In the genomic region with DNA sequence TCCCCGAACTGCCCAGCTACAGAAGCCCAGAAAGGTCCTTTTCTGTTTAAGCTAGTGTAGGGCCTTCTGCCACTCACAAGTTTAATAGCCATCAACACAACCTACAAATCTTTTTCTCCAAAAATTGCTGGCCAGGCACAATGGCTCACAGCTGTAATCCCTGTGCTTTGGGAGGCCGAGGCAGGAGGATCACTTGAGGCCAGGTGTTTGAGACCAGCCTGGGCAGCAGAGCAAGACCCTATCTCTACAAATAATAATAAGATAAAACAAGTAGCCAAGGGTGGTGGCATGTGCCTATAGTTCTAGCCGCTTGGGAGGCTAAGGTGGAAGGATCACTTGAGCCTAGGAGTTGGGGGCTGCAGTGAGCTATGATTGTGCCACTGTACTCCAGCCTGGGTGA, we compare ENCODE assay signal across 16 cellular contexts.
A peak's percentile ranks its signal among the peaks of the same experiment; 100 is the strongest.
DNase-seq lines count a peak whose midpoint lies in the region; ATAC-seq and TF ChIP-seq lines count a peak whose summit lies in the region.
"Had no signal": no experiment of that assay in that cellular context is flagged by ENCODE, and none has a peak within 500 bp of the region (broad histone marks: within the 10 kb centered on the region; RNA-seq: fewer than 3 reads in every experiment).

No MANE protein-coding gene starts in this region.

- H3K9me3 ChIP-seq in SJSA1 (replicated peaks) (no peaks in the 10 kb centered on the region), hepatocyte (ENCODE audit: low read depth) (no peaks in the 10 kb centered on the region), neural progenitor cell (ENCODE audit: low read depth) (no peaks in the 10 kb centered on the region), right lobe of liver (no peaks in the 10 kb centered on the region)

- TF ChIP-seq CTCF in GM23338 (conservative IDR thresholded peaks at IDR 0.05; ENCODE audit: low read depth in 2 of 2): no peak
- TF ChIP-seq CTCF in hepatocyte (IDR thresholded peaks at IDR 0.05; ENCODE audit: poor library complexity): no peak
- TF ChIP-seq CTCF in neural progenitor cell (IDR thresholded peaks at IDR 0.05): no peak
- TF ChIP-seq CTCF in right lobe of liver (IDR thresholded peaks at IDR 0.05): no peak

- H3K27ac Mint-ChIP-seq in GM23338 (no peak overlapping the region), neural progenitor cell (no peak overlapping the region)
- H3K27ac Mint-ChIP-seq: CD8-positive, alpha-beta memory T cell had no signal

- H3K27ac ChIP-seq in GM23338 (ENCODE audit: low read depth): no peak overlapping the region
- peak overlapping the region; percentile 91 for H3K27ac ChIP-seq in SJSA1
- H3K27ac ChIP-seq in hepatocyte: peak overlapping the region; percentile 96
- no peak overlapping the region for H3K27ac ChIP-seq in neural progenitor cell
- H3K27ac ChIP-seq in right lobe of liver: no peak overlapping the region
- H3K27ac ChIP-seq: BLaER1, HL-60 had no signal

- H3K4me3 Mint-ChIP-seq in GM23338: no peak overlapping the region
- no peak overlapping the region for H3K4me3 Mint-ChIP-seq in neural progenitor cell
- H3K4me3 Mint-ChIP-seq: CD8-positive, alpha-beta memory T cell had no signal

- H3K27me3 ChIP-seq in GM23338 (ENCODE audit: insufficient read depth) (no peaks in the 10 kb centered on the region), SJSA1 (replicated peaks) (no peaks in the 10 kb centered on the region), hepatocyte (no peaks in the 10 kb centered on the region), neural progenitor cell (peaks cover 21% of the 10 kb centered on the region), right lobe of liver (no peaks in the 10 kb centered on the region)
- H3K27me3 ChIP-seq: BLaER1 had no signal

- H3K79me2 ChIP-seq in GM23338 (replicated peaks; ENCODE audit: insufficient read depth) (no peaks in the 10 kb centered on the region), hepatocyte (no peaks in the 10 kb centered on the region), neural progenitor cell (ENCODE audit: low read depth) (no peaks in the 10 kb centered on the region)

- H2AFZ ChIP-seq in GM23338: peak overlapping the region; percentile 83; the same call in 1 of the 2 replicates
- no peak overlapping the region for H2AFZ ChIP-seq in hepatocyte
- H2AFZ ChIP-seq in neural progenitor cell (replicated peaks): no peak overlapping the region

- H3F3A ChIP-seq in GM23338 (replicated peaks; ENCODE audit: low read depth) (no peaks in the 10 kb centered on the region), neural progenitor cell (ENCODE audit: low read depth) (peaks cover 31% of the 10 kb centered on the region)

- no peak overlapping the region for H3K9ac ChIP-seq in neural progenitor cell
- H3K9ac ChIP-seq: BLaER1 had no signal

- 98% methylated on average over 3 of the region's 3 CpGs for WGBS in hepatocyte (ENCODE audit: low lambda C conversion rate, missing lambda C conversion rate)
- whole genome bisulfite sequencing in right lobe of liver (ENCODE audit: insufficient coverage, low coverage, low lambda C conversion rate, missing lambda C conversion rate): 67% methylated on average over 3 of the region's 3 CpGs

- H3K9me2 ChIP-seq in GM23338 (ENCODE audit: insufficient read depth): peaks cover 11% of the 10 kb centered on the region
- H3K9me2 ChIP-seq in hepatocyte (replicated peaks; ENCODE audit: insufficient read depth): no peaks in the 10 kb centered on the region

- H3K27me3 Mint-ChIP-seq in GM23338 (ENCODE audit: insufficient read depth, low read depth, poor library complexity) (peaks cover 22% of the 10 kb centered on the region), neural progenitor cell (ENCODE audit: insufficient read depth, low read depth) (peaks cover 10% of the 10 kb centered on the region)

- H3K36me3 ChIP-seq in GM23338 (ENCODE audit: insufficient read depth) (no peaks in the 10 kb centered on the region), SJSA1 (no peaks in the 10 kb centered on the region), hepatocyte (replicated peaks; ENCODE audit: insufficient read depth, low read depth) (no peaks in the 10 kb centered on the region), neural progenitor cell (no peaks in the 10 kb centered on the region), right lobe of liver (no peaks in the 10 kb centered on the region)
- H3K36me3 ChIP-seq: BLaER1 had no signal

- TF ChIP-seq POLR2A in right lobe of liver (IDR thresholded peaks at IDR 0.05): no peak

- H3K4me2 ChIP-seq in GM23338: no peak overlapping the region
- H3K4me2 ChIP-seq in hepatocyte: peak overlapping the region; percentile 45
- peak overlapping the region; percentile 67 for H3K4me2 ChIP-seq in neural progenitor cell

- intact Hi-C loops in right lobe of liver (cut with DNase I): no loop called here

- H4K20me1 ChIP-seq in GM23338 (replicated peaks; ENCODE audit: insufficient read depth) (no peaks in the 10 kb centered on the region), hepatocyte (ENCODE audit: insufficient read depth, poor library complexity, severe bottlenecking) (no peaks in the 10 kb centered on the region), neural progenitor cell (ENCODE audit: low read depth) (peaks cover 4% of the 10 kb centered on the region)
- H4K20me1 ChIP-seq: BLaER1 had no signal

- peaks cover 4% of the 10 kb centered on the region; the same call in 1 of the 3 replicates for H3K9me3 Mint-ChIP-seq in GM23338
- H3K9me3 Mint-ChIP-seq in neural progenitor cell: peaks cover 3% of the 10 kb centered on the region
- H3K9me3 Mint-ChIP-seq: CD8-positive, alpha-beta memory T cell had no signal

- ATAC-seq in GM23338: no peak
- ATAC-seq in right lobe of liver: no peak
- no peak for ATAC-seq in HG03280 (IDR thresholded peaks at IDR 0.05; ENCODE audit: unreplicated experiment)
- ATAC-seq: HCT116 had no signal

- H3K4me1 Mint-ChIP-seq in GM23338: peaks cover 40% of the 10 kb centered on the region
- peaks cover 13% of the 10 kb centered on the region for H3K4me1 Mint-ChIP-seq in neural progenitor cell

- no peak overlapping the region for H3K4me3 ChIP-seq in GM23338
- H3K4me3 ChIP-seq in SJSA1: no peak overlapping the region
- no peak overlapping the region for H3K4me3 ChIP-seq in hepatocyte
- no peak overlapping the region for H3K4me3 ChIP-seq in neural progenitor cell
- H3K4me3 ChIP-seq in right lobe of liver: no peak overlapping the region
- H3K4me3 ChIP-seq: BLaER1 had no signal

- H3K4me1 ChIP-seq in GM23338 (ENCODE audit: insufficient read depth) (peaks cover 46% of the 10 kb centered on the region), SJSA1 (replicated peaks) (peaks cover 91% of the 10 kb centered on the region), hepatocyte (ENCODE audit: insufficient read depth) (peaks cover 25% of the 10 kb centered on the region), neural progenitor cell (peaks cover 36% of the 10 kb centered on the region), right lobe of liver (no peaks in the 10 kb centered on the region)

- DNase-seq in GM23338 (ENCODE audit: low spot score) (no peak), SJSA1 (ENCODE audit: low read depth in 1 of 2, low spot score in 2 of 2) (no peak), hepatocyte (ENCODE audit: low spot score) (no peak), neural progenitor cell (ENCODE audit: low spot score) (no peak), right lobe of liver (no peak), COLO829 (ENCODE audit: low spot score) (no peak)
- DNase-seq in activated T-cell treated with anti-CD3 and anti-CD28 coated beads, Interleukin-2, amount 50 U/mL, for 48 hours: no peak
- DNase-seq: 8988T; AML-193; CD8-positive, alpha-beta memory T cell; DMS53; IMR-90 had no signal

- no peaks in the 10 kb centered on the region for H3K36me3 Mint-ChIP-seq in GM23338 (ENCODE audit: low read depth)
- H3K36me3 Mint-ChIP-seq in neural progenitor cell: no peaks in the 10 kb centered on the region
- H3K36me3 Mint-ChIP-seq: CD8-positive, alpha-beta memory T cell had no signal

TF ChIP-seq in GM23338, 12 proteins besides CTCF, POLR2A, EP300 and RAD21 (continues in another document):
- TF ChIP-seq CREB1 (CRISPR knock-in tag; IDR thresholded peaks at IDR 0.05; ENCODE audit: low read depth) (no peak), POLR2AphosphoS5 (IDR thresholded peaks at IDR 0.05; ENCODE audit: low read depth) (no peak), STAT1 (IDR thresholded peaks at IDR 0.05; ENCODE audit: unreplicated experiment) (no peak)
- TF ChIP-seq, protein P1, sequence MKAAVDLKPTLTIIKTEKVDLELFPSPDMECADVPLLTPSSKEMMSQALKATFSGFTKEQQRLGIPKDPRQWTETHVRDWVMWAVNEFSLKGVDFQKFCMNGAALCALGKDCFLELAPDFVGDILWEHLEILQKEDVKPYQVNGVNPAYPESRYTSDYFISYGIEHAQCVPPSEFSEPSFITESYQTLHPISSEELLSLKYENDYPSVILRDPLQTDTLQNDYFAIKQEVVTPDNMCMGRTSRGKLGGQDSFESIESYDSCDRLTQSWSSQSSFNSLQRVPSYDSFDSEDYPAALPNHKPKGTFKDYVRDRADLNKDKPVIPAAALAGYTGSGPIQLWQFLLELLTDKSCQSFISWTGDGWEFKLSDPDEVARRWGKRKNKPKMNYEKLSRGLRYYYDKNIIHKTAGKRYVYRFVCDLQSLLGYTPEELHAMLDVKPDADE (IDR thresholded peaks at IDR 0.05): no peak
- TF ChIP-seq, protein P2, sequence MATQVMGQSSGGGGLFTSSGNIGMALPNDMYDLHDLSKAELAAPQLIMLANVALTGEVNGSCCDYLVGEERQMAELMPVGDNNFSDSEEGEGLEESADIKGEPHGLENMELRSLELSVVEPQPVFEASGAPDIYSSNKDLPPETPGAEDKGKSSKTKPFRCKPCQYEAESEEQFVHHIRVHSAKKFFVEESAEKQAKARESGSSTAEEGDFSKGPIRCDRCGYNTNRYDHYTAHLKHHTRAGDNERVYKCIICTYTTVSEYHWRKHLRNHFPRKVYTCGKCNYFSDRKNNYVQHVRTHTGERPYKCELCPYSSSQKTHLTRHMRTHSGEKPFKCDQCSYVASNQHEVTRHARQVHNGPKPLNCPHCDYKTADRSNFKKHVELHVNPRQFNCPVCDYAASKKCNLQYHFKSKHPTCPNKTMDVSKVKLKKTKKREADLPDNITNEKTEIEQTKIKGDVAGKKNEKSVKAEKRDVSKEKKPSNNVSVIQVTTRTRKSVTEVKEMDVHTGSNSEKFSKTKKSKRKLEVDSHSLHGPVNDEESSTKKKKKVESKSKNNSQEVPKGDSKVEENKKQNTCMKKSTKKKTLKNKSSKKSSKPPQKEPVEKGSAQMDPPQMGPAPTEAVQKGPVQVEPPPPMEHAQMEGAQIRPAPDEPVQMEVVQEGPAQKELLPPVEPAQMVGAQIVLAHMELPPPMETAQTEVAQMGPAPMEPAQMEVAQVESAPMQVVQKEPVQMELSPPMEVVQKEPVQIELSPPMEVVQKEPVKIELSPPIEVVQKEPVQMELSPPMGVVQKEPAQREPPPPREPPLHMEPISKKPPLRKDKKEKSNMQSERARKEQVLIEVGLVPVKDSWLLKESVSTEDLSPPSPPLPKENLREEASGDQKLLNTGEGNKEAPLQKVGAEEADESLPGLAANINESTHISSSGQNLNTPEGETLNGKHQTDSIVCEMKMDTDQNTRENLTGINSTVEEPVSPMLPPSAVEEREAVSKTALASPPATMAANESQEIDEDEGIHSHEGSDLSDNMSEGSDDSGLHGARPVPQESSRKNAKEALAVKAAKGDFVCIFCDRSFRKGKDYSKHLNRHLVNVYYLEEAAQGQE (IDR thresholded peaks at IDR 0.05; ENCODE audit: unreplicated experiment): no peak

Comparison
In these comparisons a context has a peak if more than half of its experiments do, and no peak if none do; other contexts are left out.
1. H3K27ac ChIP-seq: peak in SJSA1 (single experiment) and hepatocyte (single experiment); none in GM23338 (single experiment), neural progenitor cell (single experiment) and right lobe of liver (0 of 3).